18 cellular contexts compared by ENCODE assay signal in the genomic region with DNA sequence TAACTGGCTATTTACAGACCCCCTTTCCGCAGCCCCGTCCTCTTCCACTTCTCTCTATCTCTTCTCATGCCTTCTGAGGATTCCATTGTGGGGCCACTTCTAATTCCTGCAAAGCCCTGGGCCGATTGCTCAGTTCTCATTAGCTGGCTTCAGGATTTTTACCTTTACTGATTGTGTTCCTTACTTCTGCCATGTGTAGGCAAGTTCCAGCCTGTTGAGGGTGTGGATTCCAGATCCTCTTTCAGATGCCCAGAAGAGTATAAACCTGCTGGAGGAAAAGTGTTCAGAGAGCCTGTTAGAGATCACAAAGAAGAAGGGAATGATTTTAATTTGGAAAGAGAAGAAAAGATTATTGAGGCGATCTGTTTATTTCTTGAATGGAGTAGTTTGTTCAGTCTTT.
"Had no signal": no experiment of that assay in that cellular context is flagged by ENCODE, and none has a peak within 500 bp of the region (broad histone marks: within the 10 kb centered on the region; RNA-seq: fewer than 3 reads in every experiment).

No MANE protein-coding gene starts in this region.

- H3K27me3 ChIP-seq: adrenal gland, sigmoid colon, upper lobe of left lung had no signal

- H3K27ac ChIP-seq: adrenal gland, sigmoid colon, upper lobe of left lung had no signal

- H3K9me3 Mint-ChIP-seq: activated naive CD4-positive, alpha-beta T cell treated with anti-CD3 and anti-CD28 coated beads for 36 hours; activated T-helper 17 cell treated with anti-CD3 and anti-CD28 coated beads, Interleukin-2, amount 50 U/mL, for 72 hours; central memory CD8-positive, alpha-beta T cell; immature natural killer cell; memory B cell; nephron progenitor cell; T-helper 1 cell treated with Interleukin-12 subunit alpha and Interleukin-12 subunit beta and Interleukin-4 antibody, amounts not matched to agents 30 μg/mL and 1 μg/mL, for 36 hours had no signal

- H3K27me3 Mint-ChIP-seq: activated T-helper 17 cell treated with anti-CD3 and anti-CD28 coated beads, Interleukin-2, amount 50 U/mL, for 72 hours; memory B cell had no signal

- DNase-seq: activated CD4-positive, alpha-beta T cell treated with anti-CD3 and anti-CD28 coated beads, Interleukin-2, amount 50 U/mL, for 1 hour; activated naive CD4-positive, alpha-beta T cell treated with anti-CD3 and anti-CD28 coated beads for 36 hours; activated T-cell treated with anti-CD3 and anti-CD28 coated beads for 4 hours; adrenal gland; dermis blood vessel endothelial cell; hypothalamus; immature natural killer cell; nephron progenitor cell; sigmoid colon; stimulated activated CD4-positive, alpha-beta T cell treated with anti-CD3 and anti-CD28 coated beads, Interleukin-2, amount 100 ng/mL, for 48 hours; stimulated activated naive CD4-positive, alpha-beta T cell treated with Interleukin-2 at 50 U/mL for 16 hours; upper lobe of left lung had no signal

- H3K36me3 ChIP-seq: adrenal gland, sigmoid colon, upper lobe of left lung had no signal

- H3K9me3 ChIP-seq: adrenal gland, sigmoid colon, upper lobe of left lung had no signal

- H3K4me3 ChIP-seq: adrenal gland, sigmoid colon, upper lobe of left lung had no signal

- H3K4me1 Mint-ChIP-seq: activated T-helper 17 cell treated with anti-CD3 and anti-CD28 coated beads, Interleukin-2, amount 50 U/mL, for 72 hours; central memory CD8-positive, alpha-beta T cell had no signal

- H3K4me3 Mint-ChIP-seq: activated naive CD4-positive, alpha-beta T cell treated with anti-CD3 and anti-CD28 coated beads for 36 hours; activated T-helper 17 cell treated with anti-CD3 and anti-CD28 coated beads, Interleukin-2, amount 50 U/mL, for 72 hours; central memory CD8-positive, alpha-beta T cell; immature natural killer cell; memory B cell; nephron progenitor cell; T-helper 1 cell treated with Interleukin-12 subunit alpha and Interleukin-12 subunit beta and Interleukin-4 antibody, amounts not matched to agents 30 μg/mL and 1 μg/mL, for 36 hours had no signal

- ATAC-seq: activated T-helper 17 cell treated with anti-CD3 and anti-CD28 coated beads, Interleukin-2, amount 50 U/mL, for 72 hours; left lobe of liver; SK-N-SH treated with all-trans-retinoic acid at 6 μM for 48 hours had no signal

- H3K27ac Mint-ChIP-seq: activated naive CD4-positive, alpha-beta T cell treated with anti-CD3 and anti-CD28 coated beads for 36 hours; activated T-helper 17 cell treated with anti-CD3 and anti-CD28 coated beads, Interleukin-2, amount 50 U/mL, for 72 hours; immature natural killer cell; nephron progenitor cell; T-helper 1 cell treated with Interleukin-12 subunit alpha and Interleukin-12 subunit beta and Interleukin-4 antibody, amounts not matched to agents 30 μg/mL and 1 μg/mL, for 36 hours had no signal
